In the genomic region with DNA sequence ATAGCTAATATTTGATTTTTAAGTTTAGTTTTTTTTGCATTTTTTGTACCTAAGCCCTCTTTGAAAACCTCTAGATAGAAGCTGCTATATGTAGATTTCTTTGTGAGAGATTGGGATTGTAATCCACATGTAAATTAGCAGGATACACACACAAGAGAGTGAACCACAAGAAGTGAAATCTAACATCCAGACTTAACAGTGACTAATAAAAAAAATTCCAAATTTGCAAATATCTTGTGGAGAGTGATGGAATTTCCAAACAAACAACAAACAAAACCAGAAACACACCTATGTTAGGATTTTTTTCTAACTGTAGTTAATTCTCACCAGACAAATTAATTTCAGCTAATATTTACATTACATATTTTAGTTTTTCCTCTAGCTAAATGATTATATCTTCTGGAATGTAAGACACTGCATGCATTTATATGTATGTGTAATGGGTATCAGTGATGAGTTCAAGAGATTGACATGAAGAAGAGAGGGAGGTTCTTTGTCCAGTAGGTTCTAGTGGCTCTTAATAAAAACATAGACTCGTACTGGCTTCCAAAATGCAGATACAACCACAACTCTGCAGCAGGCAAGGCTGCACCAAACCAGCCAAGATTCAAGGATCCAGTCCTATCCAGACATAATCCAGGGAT, we compare ENCODE assay signal across 38 cellular contexts. TPM values are rescaled to one million over a fixed set of nuclear protein-coding genes. Genes with fewer than 3 reads are reported as not detected.
"Had no signal": no experiment of that assay in that cellular context is flagged by ENCODE, and none has a peak within 500 bp of the region (broad histone marks: within the 10 kb centered on the region; RNA-seq: fewer than 3 reads in every experiment).

No MANE protein-coding gene starts in this region.

- H3K4me3 ChIP-seq: adrenal gland, body of pancreas, cardiac muscle cell, colonic mucosa, esophagus squamous epithelium had no signal

- H3K36me3 ChIP-seq: adrenal gland, cardiac muscle cell, colonic mucosa, esophagus squamous epithelium, WERI-Rb-1 had no signal

- H3K9me3 ChIP-seq: adrenal gland, body of pancreas, colonic mucosa, esophagus squamous epithelium had no signal

- H3K27ac ChIP-seq: adrenal gland, body of pancreas, cardiac muscle cell, colonic mucosa, esophagus squamous epithelium, WERI-Rb-1 had no signal

- DNase-seq: activated B cell treated with CpG ODN at 0.5 μM for 24 hours; activated CD4-positive, alpha-beta memory T cell treated with anti-CD3 and anti-CD28 coated beads for 36 hours; activated CD4-positive, alpha-beta T cell treated with anti-CD3 and anti-CD28 coated beads for 48 hours; activated CD4-positive, alpha-beta T cell treated with anti-CD3 and anti-CD28 coated beads, Interleukin-2, amount 50 U/mL, for 1 hour; activated CD8-positive, alpha-beta memory T cell treated with anti-CD3 and anti-CD28 coated beads, Interleukin-2, amount 10 ng/mL, durations not matched to agents 7 days and 5 days; activated CD8-positive, alpha-beta memory T cell treated with anti-CD3 and anti-CD28 coated beads, Interleukin-2, amount 50 U/mL, for 4 hours; activated CD8-positive, alpha-beta T cell treated with anti-CD3 and anti-CD28 coated beads, Interleukin-2, amount 10 ng/mL, durations not matched to agents 7 days and 5 days; activated effector memory CD4-positive, alpha-beta T cell treated with anti-CD3 and anti-CD28 coated beads, Interleukin-2, amount 50 U/mL, for 16 hours; activated naive CD4-positive, alpha-beta T cell treated with anti-CD3 and anti-CD28 coated beads for 36 hours; activated naive CD8-positive, alpha-beta T cell treated with anti-CD3 and anti-CD28 coated beads for 36 hours; activated naive CD8-positive, alpha-beta T cell treated with anti-CD3 and anti-CD28 coated beads, Interleukin-2, amount 50 U/mL, for 24 hours; activated T-cell treated with anti-CD3 and anti-CD28 coated beads, Interleukin-2, amount 50 U/mL, for 1 hour; activated T-cell treated with anti-CD3 and anti-CD28 coated beads, Interleukin-2, amount 50 U/mL, for 48 hours; adrenal gland; amygdala; aorta; body of pancreas; central memory CD4-positive, alpha-beta T cell; cerebellar nuclear complex; colonic mucosa; effector CD8-positive, alpha-beta T cell; erythroblast; esophagus squamous epithelium; head of caudate nucleus; T-helper 1 cell; T-helper 17 cell; T1000; WERI-Rb-1 had no signal

- H3K4me1 ChIP-seq: adrenal gland, body of pancreas, colonic mucosa, esophagus squamous epithelium had no signal

- H3K27me3 ChIP-seq: adrenal gland, body of pancreas, cardiac muscle cell, colonic mucosa, esophagus squamous epithelium had no signal

- ATAC-seq: activated CD4-positive, CD25-positive, alpha-beta regulatory T cell treated with anti-CD3 and anti-CD28 coated beads, Interleukin-2, amount 50 U/mL, for 24 hours; activated CD8-positive, alpha-beta memory T cell treated with anti-CD3 and anti-CD28 coated beads, Interleukin-2, amount 10 ng/mL, durations not matched to agents 7 days and 5 days; activated CD8-positive, alpha-beta T cell treated with anti-CD3 and anti-CD28 coated beads, Interleukin-2, amount 10 ng/mL, durations not matched to agents 7 days and 5 days; activated naive CD8-positive, alpha-beta T cell treated with anti-CD3 and anti-CD28 coated beads, Interleukin-2, amount 50 U/mL, for 24 hours; body of pancreas; T-helper 17 cell had no signal

RNA-seq across cellular contexts. Expression of gene CLDN17, which starts 12.8 kb away (rescaled TPM):
- total RNA-seq: activated B cell treated with CpG ODN at 0.5 μM for 24 hours; activated CD4-positive, alpha-beta memory T cell treated with anti-CD3 and anti-CD28 coated beads for 36 hours; activated CD8-positive, alpha-beta memory T cell treated with anti-CD3 and anti-CD28 coated beads for 36 hours; activated CD8-positive, alpha-beta memory T cell treated with anti-CD3 and anti-CD28 coated beads, Interleukin-2, amount 10 ng/mL, durations not matched to agents 7 days and 5 days; activated CD8-positive, alpha-beta T cell treated with anti-CD3 and anti-CD28 coated beads, Interleukin-2, amount 10 ng/mL, durations not matched to agents 7 days and 5 days; activated naive CD4-positive, alpha-beta T cell treated with anti-CD3 and anti-CD28 coated beads for 36 hours; activated naive CD8-positive, alpha-beta T cell treated with anti-CD3 and anti-CD28 coated beads for 36 hours; activated T-helper 1 cell treated with anti-CD3 and anti-CD28 coated beads, Interleukin-12 subunit alpha, Interleukin-12 subunit beta, Interleukin-2, Interleukin-4 antibody, amounts not matched to agents 30 ng/mL and 10 ng/mL and 1 ng/mL, durations not matched to agents 14 hours and 24 hours and 36 hours; activated T-helper 2 cell treated with anti-CD3 and anti-CD28 coated beads, Interferon-gamma antibody, Interleukin-2, Interleukin-4, amounts not matched to agents 10 μg/mL and 5 μg/mL and 100 μg/mL, durations not matched to agents 14 hours and 24 hours and 36 hours; adrenal gland; aorta; body of pancreas; cardiac muscle cell; colonic mucosa; dermis microvascular lymphatic vessel endothelial cell; endothelial cell of umbilical vein; fibroblast of lung; fibroblast of villous mesenchyme; frontal cortex; T-helper 17 cell had no signal
- polyA plus RNA-seq: adrenal gland, aorta, cardiac muscle cell, endothelial cell of umbilical vein, fibroblast of lung had no signal
